In the genomic region with DNA sequence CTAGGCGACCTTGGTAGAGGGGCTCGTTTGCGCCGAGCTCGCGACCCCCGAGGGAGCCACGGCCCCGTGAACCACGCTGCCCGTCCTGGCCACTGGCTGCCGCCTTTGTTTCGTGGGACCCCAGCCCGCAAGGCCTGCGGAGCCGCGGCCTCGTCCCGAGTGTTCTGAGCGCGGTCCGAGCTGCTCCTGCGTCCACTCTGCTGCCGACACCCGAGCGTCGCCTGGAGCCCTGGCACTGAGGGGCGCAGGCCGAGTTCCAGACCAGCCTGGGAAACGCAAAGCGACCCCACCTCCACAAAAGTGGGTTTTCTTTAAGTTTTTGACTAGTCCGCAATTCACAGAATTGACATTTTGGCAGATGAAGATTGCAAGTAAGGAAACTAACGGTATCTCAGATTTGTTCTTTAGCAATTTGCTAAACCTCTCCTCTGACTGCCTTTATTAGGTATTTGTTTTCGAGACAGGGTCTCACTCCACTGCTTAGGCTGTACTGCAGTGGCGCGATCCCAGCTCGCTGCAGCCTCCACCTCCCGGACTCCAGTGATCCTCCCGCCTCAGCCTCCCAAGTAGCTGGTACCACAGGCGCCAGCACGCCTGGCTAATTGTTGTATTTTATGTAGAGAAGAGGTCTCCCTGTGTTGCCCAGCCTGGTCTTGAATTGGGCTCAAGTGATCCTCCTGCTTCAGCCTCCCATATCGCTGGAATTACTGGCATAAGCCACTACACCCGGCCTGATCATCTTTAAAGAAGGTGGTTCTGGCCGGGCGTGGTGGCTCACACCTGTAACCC, we compare ENCODE assay signal across 1 cellular context.
TF ChIP-seq lines count a peak whose summit lies in the region.

No MANE protein-coding gene starts in this region.

TF ChIP-seq in K562, 482 proteins besides CTCF, POLR2A, EP300 and RAD21 (continued from another document and continues in another):
- TF ChIP-seq, protein P1, sequence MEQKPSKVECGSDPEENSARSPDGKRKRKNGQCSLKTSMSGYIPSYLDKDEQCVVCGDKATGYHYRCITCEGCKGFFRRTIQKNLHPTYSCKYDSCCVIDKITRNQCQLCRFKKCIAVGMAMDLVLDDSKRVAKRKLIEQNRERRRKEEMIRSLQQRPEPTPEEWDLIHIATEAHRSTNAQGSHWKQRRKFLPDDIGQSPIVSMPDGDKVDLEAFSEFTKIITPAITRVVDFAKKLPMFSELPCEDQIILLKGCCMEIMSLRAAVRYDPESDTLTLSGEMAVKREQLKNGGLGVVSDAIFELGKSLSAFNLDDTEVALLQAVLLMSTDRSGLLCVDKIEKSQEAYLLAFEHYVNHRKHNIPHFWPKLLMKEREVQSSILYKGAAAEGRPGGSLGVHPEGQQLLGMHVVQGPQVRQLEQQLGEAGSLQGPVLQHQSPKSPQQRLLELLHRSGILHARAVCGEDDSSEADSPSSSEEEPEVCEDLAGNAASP (IDR thresholded peaks at IDR 0.05), result no peak
- TF ChIP-seq RBFOX2 (IDR thresholded peaks at IDR 0.05; ENCODE audit: low read depth, low read length), result peak; percentile 1
- TF ChIP-seq FIP1L1 (IDR thresholded peaks at IDR 0.05; ENCODE audit: low read depth, low read length, poor library complexity, severe bottlenecking), result no peak
- no peak for TF ChIP-seq ELF4 (CRISPR knock-in tag; IDR thresholded peaks at IDR 0.05)
- TF ChIP-seq, protein P2, sequence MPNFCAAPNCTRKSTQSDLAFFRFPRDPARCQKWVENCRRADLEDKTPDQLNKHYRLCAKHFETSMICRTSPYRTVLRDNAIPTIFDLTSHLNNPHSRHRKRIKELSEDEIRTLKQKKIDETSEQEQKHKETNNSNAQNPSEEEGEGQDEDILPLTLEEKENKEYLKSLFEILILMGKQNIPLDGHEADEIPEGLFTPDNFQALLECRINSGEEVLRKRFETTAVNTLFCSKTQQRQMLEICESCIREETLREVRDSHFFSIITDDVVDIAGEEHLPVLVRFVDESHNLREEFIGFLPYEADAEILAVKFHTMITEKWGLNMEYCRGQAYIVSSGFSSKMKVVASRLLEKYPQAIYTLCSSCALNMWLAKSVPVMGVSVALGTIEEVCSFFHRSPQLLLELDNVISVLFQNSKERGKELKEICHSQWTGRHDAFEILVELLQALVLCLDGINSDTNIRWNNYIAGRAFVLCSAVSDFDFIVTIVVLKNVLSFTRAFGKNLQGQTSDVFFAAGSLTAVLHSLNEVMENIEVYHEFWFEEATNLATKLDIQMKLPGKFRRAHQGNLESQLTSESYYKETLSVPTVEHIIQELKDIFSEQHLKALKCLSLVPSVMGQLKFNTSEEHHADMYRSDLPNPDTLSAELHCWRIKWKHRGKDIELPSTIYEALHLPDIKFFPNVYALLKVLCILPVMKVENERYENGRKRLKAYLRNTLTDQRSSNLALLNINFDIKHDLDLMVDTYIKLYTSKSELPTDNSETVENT (CRISPR knock-in tag; IDR thresholded peaks at IDR 0.05), result peak; percentile 24; the same call in 1 of the 2 replicates
- no peak for TF ChIP-seq ZKSCAN3 (CRISPR knock-in tag; IDR thresholded peaks at IDR 0.05)
- no peak for TF ChIP-seq STAG1 (CRISPR knock-in tag; IDR thresholded peaks at IDR 0.05; ENCODE audit: borderline replicate concordance)
- TF ChIP-seq, protein P3, sequence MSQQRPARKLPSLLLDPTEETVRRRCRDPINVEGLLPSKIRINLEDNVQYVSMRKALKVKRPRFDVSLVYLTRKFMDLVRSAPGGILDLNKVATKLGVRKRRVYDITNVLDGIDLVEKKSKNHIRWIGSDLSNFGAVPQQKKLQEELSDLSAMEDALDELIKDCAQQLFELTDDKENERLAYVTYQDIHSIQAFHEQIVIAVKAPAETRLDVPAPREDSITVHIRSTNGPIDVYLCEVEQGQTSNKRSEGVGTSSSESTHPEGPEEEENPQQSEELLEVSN (IDR thresholded peaks at IDR 0.05; ENCODE audit: borderline replicate concordance in 1 of 2, extremely low read depth in 1 of 2, insufficient read depth in 1 of 2, insufficient read length in 1 of 2, low read depth in 1 of 2, low read length in 1 of 2, poor library complexity in 1 of 2, severe bottlenecking in 1 of 2), result peak in 1 of 2 experiments; percentile 3
- TF ChIP-seq RBM25 (IDR thresholded peaks at IDR 0.05; ENCODE audit: low read depth, low read length, severe bottlenecking), result no peak
- TF ChIP-seq, protein P4, sequence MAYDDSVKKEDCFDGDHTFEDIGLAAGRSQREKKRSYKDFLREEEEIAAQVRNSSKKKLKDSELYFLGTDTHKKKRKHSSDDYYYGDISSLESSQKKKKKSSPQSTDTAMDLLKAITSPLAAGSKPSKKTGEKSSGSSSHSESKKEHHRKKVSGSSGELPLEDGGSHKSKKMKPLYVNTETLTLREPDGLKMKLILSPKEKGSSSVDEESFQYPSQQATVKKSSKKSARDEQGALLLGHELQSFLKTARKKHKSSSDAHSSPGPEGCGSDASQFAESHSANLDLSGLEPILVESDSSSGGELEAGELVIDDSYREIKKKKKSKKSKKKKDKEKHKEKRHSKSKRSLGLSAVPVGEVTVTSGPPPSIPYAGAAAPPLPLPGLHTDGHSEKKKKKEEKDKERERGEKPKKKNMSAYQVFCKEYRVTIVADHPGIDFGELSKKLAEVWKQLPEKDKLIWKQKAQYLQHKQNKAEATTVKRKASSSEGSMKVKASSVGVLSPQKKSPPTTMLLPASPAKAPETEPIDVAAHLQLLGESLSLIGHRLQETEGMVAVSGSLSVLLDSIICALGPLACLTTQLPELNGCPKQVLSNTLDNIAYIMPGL (CRISPR knock-in tag; IDR thresholded peaks at IDR 0.05), result no peak
- no peak for TF ChIP-seq LEF1 (IDR thresholded peaks at IDR 0.05)
- TF ChIP-seq CXXC5 (CRISPR knock-in tag; IDR thresholded peaks at IDR 0.05), result 0 out of 2 replicates have a peak, but pooled peaks have one; percentile 4
- TF ChIP-seq ZNF311 (CRISPR knock-in tag; IDR thresholded peaks at IDR 0.05), result no peak
- TF ChIP-seq IRF2 (CRISPR knock-in tag; IDR thresholded peaks at IDR 0.05), result no peak
- TF ChIP-seq SIN3A (IDR thresholded peaks at IDR 0.05; ENCODE audit: borderline replicate concordance in 2 of 2, control insufficient read depth in 1 of 2, low read depth in 2 of 2, low read length in 2 of 2), result 0 out of 4 replicates have a peak, but pooled peaks of 1 of the 2 experiments have one; percentile 2
- TF ChIP-seq, protein P5, sequence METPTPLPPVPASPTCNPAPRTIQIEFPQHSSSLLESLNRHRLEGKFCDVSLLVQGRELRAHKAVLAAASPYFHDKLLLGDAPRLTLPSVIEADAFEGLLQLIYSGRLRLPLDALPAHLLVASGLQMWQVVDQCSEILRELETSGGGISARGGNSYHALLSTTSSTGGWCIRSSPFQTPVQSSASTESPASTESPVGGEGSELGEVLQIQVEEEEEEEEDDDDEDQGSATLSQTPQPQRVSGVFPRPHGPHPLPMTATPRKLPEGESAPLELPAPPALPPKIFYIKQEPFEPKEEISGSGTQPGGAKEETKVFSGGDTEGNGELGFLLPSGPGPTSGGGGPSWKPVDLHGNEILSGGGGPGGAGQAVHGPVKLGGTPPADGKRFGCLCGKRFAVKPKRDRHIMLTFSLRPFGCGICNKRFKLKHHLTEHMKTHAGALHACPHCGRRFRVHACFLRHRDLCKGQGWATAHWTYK (CRISPR knock-in tag; IDR thresholded peaks at IDR 0.05), result 0 out of 2 replicates have a peak, but pooled peaks have one; percentile 52
- TF ChIP-seq, protein P6, sequence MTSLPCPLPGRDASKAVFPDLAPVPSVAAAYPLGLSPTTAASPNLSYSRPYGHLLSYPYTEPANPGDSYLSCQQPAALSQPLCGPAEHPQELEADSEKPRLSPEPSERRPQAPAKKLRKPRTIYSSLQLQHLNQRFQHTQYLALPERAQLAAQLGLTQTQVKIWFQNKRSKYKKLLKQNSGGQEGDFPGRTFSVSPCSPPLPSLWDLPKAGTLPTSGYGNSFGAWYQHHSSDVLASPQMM (CRISPR knock-in tag; IDR thresholded peaks at IDR 0.05), result no peak
- TF ChIP-seq, protein P7, sequence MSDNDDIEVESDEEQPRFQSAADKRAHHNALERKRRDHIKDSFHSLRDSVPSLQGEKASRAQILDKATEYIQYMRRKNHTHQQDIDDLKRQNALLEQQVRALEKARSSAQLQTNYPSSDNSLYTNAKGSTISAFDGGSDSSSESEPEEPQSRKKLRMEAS (CRISPR knock-in tag; IDR thresholded peaks at IDR 0.05), result 0 out of 2 replicates have a peak, but pooled peaks have one; percentile 51
- TF ChIP-seq NFRKB (IDR thresholded peaks at IDR 0.05; ENCODE audit: low read depth), result no peak
- TF ChIP-seq, protein P8, sequence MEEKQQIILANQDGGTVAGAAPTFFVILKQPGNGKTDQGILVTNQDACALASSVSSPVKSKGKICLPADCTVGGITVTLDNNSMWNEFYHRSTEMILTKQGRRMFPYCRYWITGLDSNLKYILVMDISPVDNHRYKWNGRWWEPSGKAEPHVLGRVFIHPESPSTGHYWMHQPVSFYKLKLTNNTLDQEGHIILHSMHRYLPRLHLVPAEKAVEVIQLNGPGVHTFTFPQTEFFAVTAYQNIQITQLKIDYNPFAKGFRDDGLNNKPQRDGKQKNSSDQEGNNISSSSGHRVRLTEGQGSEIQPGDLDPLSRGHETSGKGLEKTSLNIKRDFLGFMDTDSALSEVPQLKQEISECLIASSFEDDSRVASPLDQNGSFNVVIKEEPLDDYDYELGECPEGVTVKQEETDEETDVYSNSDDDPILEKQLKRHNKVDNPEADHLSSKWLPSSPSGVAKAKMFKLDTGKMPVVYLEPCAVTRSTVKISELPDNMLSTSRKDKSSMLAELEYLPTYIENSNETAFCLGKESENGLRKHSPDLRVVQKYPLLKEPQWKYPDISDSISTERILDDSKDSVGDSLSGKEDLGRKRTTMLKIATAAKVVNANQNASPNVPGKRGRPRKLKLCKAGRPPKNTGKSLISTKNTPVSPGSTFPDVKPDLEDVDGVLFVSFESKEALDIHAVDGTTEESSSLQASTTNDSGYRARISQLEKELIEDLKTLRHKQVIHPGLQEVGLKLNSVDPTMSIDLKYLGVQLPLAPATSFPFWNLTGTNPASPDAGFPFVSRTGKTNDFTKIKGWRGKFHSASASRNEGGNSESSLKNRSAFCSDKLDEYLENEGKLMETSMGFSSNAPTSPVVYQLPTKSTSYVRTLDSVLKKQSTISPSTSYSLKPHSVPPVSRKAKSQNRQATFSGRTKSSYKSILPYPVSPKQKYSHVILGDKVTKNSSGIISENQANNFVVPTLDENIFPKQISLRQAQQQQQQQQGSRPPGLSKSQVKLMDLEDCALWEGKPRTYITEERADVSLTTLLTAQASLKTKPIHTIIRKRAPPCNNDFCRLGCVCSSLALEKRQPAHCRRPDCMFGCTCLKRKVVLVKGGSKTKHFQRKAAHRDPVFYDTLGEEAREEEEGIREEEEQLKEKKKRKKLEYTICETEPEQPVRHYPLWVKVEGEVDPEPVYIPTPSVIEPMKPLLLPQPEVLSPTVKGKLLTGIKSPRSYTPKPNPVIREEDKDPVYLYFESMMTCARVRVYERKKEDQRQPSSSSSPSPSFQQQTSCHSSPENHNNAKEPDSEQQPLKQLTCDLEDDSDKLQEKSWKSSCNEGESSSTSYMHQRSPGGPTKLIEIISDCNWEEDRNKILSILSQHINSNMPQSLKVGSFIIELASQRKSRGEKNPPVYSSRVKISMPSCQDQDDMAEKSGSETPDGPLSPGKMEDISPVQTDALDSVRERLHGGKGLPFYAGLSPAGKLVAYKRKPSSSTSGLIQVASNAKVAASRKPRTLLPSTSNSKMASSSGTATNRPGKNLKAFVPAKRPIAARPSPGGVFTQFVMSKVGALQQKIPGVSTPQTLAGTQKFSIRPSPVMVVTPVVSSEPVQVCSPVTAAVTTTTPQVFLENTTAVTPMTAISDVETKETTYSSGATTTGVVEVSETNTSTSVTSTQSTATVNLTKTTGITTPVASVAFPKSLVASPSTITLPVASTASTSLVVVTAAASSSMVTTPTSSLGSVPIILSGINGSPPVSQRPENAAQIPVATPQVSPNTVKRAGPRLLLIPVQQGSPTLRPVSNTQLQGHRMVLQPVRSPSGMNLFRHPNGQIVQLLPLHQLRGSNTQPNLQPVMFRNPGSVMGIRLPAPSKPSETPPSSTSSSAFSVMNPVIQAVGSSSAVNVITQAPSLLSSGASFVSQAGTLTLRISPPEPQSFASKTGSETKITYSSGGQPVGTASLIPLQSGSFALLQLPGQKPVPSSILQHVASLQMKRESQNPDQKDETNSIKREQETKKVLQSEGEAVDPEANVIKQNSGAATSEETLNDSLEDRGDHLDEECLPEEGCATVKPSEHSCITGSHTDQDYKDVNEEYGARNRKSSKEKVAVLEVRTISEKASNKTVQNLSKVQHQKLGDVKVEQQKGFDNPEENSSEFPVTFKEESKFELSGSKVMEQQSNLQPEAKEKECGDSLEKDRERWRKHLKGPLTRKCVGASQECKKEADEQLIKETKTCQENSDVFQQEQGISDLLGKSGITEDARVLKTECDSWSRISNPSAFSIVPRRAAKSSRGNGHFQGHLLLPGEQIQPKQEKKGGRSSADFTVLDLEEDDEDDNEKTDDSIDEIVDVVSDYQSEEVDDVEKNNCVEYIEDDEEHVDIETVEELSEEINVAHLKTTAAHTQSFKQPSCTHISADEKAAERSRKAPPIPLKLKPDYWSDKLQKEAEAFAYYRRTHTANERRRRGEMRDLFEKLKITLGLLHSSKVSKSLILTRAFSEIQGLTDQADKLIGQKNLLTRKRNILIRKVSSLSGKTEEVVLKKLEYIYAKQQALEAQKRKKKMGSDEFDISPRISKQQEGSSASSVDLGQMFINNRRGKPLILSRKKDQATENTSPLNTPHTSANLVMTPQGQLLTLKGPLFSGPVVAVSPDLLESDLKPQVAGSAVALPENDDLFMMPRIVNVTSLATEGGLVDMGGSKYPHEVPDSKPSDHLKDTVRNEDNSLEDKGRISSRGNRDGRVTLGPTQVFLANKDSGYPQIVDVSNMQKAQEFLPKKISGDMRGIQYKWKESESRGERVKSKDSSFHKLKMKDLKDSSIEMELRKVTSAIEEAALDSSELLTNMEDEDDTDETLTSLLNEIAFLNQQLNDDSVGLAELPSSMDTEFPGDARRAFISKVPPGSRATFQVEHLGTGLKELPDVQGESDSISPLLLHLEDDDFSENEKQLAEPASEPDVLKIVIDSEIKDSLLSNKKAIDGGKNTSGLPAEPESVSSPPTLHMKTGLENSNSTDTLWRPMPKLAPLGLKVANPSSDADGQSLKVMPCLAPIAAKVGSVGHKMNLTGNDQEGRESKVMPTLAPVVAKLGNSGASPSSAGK (IDR thresholded peaks at IDR 0.05), result no peak; the same call in 1 of the 2 replicates
- TF ChIP-seq ARNT (IDR thresholded peaks at IDR 0.05), result no peak
- TF ChIP-seq, protein P9, sequence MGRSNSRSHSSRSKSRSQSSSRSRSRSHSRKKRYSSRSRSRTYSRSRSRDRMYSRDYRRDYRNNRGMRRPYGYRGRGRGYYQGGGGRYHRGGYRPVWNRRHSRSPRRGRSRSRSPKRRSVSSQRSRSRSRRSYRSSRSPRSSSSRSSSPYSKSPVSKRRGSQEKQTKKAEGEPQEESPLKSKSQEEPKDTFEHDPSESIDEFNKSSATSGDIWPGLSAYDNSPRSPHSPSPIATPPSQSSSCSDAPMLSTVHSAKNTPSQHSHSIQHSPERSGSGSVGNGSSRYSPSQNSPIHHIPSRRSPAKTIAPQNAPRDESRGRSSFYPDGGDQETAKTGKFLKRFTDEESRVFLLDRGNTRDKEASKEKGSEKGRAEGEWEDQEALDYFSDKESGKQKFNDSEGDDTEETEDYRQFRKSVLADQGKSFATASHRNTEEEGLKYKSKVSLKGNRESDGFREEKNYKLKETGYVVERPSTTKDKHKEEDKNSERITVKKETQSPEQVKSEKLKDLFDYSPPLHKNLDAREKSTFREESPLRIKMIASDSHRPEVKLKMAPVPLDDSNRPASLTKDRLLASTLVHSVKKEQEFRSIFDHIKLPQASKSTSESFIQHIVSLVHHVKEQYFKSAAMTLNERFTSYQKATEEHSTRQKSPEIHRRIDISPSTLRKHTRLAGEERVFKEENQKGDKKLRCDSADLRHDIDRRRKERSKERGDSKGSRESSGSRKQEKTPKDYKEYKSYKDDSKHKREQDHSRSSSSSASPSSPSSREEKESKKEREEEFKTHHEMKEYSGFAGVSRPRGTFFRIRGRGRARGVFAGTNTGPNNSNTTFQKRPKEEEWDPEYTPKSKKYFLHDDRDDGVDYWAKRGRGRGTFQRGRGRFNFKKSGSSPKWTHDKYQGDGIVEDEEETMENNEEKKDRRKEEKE (IDR thresholded peaks at IDR 0.05; ENCODE audit: borderline replicate concordance in 1 of 2, control insufficient read depth in 1 of 2, low read depth in 2 of 2, low read length in 1 of 2), result no peak
